20 cellular contexts compared by ENCODE assay signal in the genomic region with DNA sequence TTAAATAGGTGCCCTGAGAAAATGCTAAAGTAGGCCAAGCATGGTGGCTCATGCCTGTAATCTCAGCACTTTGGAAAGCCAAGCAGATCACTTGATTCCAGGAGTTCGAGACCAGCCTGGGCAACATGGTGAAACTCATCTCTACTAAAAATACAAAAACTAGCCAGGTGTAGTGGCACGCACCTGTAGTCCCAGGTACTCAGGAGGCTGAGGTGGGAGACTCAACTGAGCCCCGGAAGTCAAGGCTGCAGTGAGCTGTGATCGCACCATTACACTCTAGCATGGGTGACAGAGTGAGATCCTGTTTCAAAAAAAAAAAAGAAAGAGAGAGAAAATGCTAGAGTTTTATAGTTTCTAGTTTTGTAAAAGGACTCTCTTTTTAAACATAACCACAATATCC. TPM values are rescaled to one million over a fixed set of nuclear protein-coding genes. Genes with fewer than 3 reads are reported as not detected.
DNase-seq lines count a peak whose midpoint lies in the region; ATAC-seq and TF ChIP-seq lines count a peak whose summit lies in the region.
"Had no signal": no experiment of that assay in that cellular context is flagged by ENCODE, and none has a peak within 500 bp of the region (broad histone marks: within the 10 kb centered on the region; RNA-seq: fewer than 3 reads in every experiment).

No MANE protein-coding gene starts in this region.

- no peaks in the 10 kb centered on the region for H3K9me3 Mint-ChIP-seq in activated naive CD4-positive, alpha-beta T cell treated with anti-CD3 and anti-CD28 coated beads, Interleukin-2, amount 50 U/mL, for 72 hours

- H3K4me2 ChIP-seq in DOHH2 (ENCODE audit: low read length) (peak overlapping the region; percentile 91), OCI-LY7 (ENCODE audit: low read length) (peak overlapping the region; percentile 93)

- H3F3A ChIP-seq in DOHH2 (ENCODE audit: control insufficient read depth, insufficient read depth) = peaks cover 42% of the 10 kb centered on the region

- TF ChIP-seq CTCF in DOHH2 (IDR thresholded peaks at IDR 0.05; ENCODE audit: low read depth, low read length, poor library complexity, severe bottlenecking) (no peak), OCI-LY7 (conservative IDR thresholded peaks at IDR 0.05; ENCODE audit: low read length) (no peak), neutrophil (IDR thresholded peaks at IDR 0.05) (no peak), brain microvascular endothelial cell (IDR thresholded peaks at IDR 0.05; ENCODE audit: low read depth, low read length, missing control alignments) (no peak), omental fat pad (IDR thresholded peaks at IDR 0.05) (no peak)

- H3K36me3 ChIP-seq in DOHH2 (ENCODE audit: control insufficient read depth, low read length) (peaks cover 63% of the 10 kb centered on the region), OCI-LY7 (ENCODE audit: insufficient read depth, low read length) (peaks cover 23% of the 10 kb centered on the region), neutrophil (peaks cover 3% of the 10 kb centered on the region), brain microvascular endothelial cell (replicated peaks) (no peaks in the 10 kb centered on the region)
- H3K36me3 ChIP-seq: BE2C, esophagus muscularis mucosa, SJSA1, thyroid gland had no signal

- H4K20me1 ChIP-seq in DOHH2 (ENCODE audit: control insufficient read depth, insufficient read depth, low read depth, low read length) = no peaks in the 10 kb centered on the region
- H4K20me1 ChIP-seq in OCI-LY7 (ENCODE audit: insufficient read depth, low read length) = no peaks in the 10 kb centered on the region

- POLR2A ChIA-PET in OCI-LY7 (lab: Charles Lee) = interaction anchor here (0.6 to 6.7 kb wide), 6 partner anchors 8 to 371 kb away, joined by 3 to 128 read pairs (median 4); partner anchors contain the start of gene ANKRD44

- in situ Hi-C loops in brain microvascular endothelial cell (cut with HindIII; ENCODE audit: low pct_ligation_motif_present, low sequenced_read_pairs) = no loop called here

- intact Hi-C loops in OCI-LY7 (cut with micrococcal nuclease; ENCODE audit: unreplicated experiment) = loop anchor here (10.0 kb wide), 1 partner anchor 1124 kb away; the partner anchor contains the start of gene STK17B

- H3K27ac ChIP-seq in DOHH2 (ENCODE audit: low read depth, low read length) = peak overlapping the region; percentile 87
- peak overlapping the region; percentile 91 for H3K27ac ChIP-seq in OCI-LY7 (ENCODE audit: low read depth, low read length, poor library complexity, severe bottlenecking)
- peak overlapping the region; percentile 99 for H3K27ac ChIP-seq in neutrophil
- H3K27ac ChIP-seq in brain microvascular endothelial cell = no peak overlapping the region
- H3K27ac ChIP-seq: esophagus muscularis mucosa, SJSA1, thyroid gland had no signal

- H3K27me3 ChIP-seq in DOHH2 (ENCODE audit: control insufficient read depth, low read length) = no peaks in the 10 kb centered on the region
- H3K27me3 ChIP-seq in neutrophil = no peaks in the 10 kb centered on the region
- no peaks in the 10 kb centered on the region for H3K27me3 ChIP-seq in brain microvascular endothelial cell (replicated peaks)
- H3K27me3 ChIP-seq: BE2C, dorsolateral prefrontal cortex, esophagus muscularis mucosa, SJSA1, thyroid gland had no signal

- no peaks in the 10 kb centered on the region for H3K9me3 ChIP-seq in DOHH2 (ENCODE audit: control insufficient read depth, insufficient read depth, low read length)
- H3K9me3 ChIP-seq in OCI-LY7 (ENCODE audit: low read length) = no peaks in the 10 kb centered on the region
- H3K9me3 ChIP-seq in neutrophil = no peaks in the 10 kb centered on the region
- H3K9me3 ChIP-seq: BE2C, esophagus muscularis mucosa, SJSA1, thyroid gland had no signal

- BruUV-seq in OCI-LY7 (replicated peaks; lab: Mats Ljungman, UMichigan) = no TSS peak

- ATAC-seq in activated naive CD4-positive, alpha-beta T cell treated with anti-CD3 and anti-CD28 coated beads, Interleukin-2, amount 50 U/mL, for 72 hours = peak in 1 of 2 donors; percentile 9
- ATAC-seq in omental fat pad (ENCODE audit: low FRiP score) = no peak
- ATAC-seq: left lobe of liver had no signal

- DNase-seq in OCI-LY7 (ENCODE audit: low spot score) (peak; percentile 54), brain microvascular endothelial cell (no peak), GOT3 (lab: John Stamatoyannopoulos, UW) (no peak), omental fat pad (ENCODE audit: low spot score) (no peak)
- no peak for DNase-seq in activated naive CD4-positive, alpha-beta T cell treated with anti-CD3 and anti-CD28 coated beads, Interleukin-2, amount 50 U/mL, for 72 hours (ENCODE audit: low spot score in 2 of 2)
- DNase-seq: activated CD4-positive, alpha-beta T cell treated with anti-CD3 and anti-CD28 coated beads, Interleukin-2, amount 50 U/mL, for 4 hours; BE2C; dorsolateral prefrontal cortex; KG1; NCI-H1092; NCI-H2081; NCI-H526; stimulated activated CD4-positive, alpha-beta T cell treated with anti-CD3 and anti-CD28 coated beads, Interleukin-4, amount 100 ng/mL, for 24 hours; thyroid gland had no signal

- H3K9me2 ChIP-seq in DOHH2 (replicated peaks; ENCODE audit: control insufficient read depth, low read length) = no peaks in the 10 kb centered on the region
- H3K9me2 ChIP-seq in OCI-LY7 (ENCODE audit: insufficient read depth, low read length) = no peaks in the 10 kb centered on the region

- peaks cover 30 to 60% of the 10 kb centered on the region in 2 donors for H3K36me3 Mint-ChIP-seq in activated naive CD4-positive, alpha-beta T cell treated with anti-CD3 and anti-CD28 coated beads, Interleukin-2, amount 50 U/mL, for 72 hours

- H3K4me3 ChIP-seq in DOHH2 (ENCODE audit: low read length) (peak overlapping the region; percentile 75), OCI-LY7 (ENCODE audit: low read depth, low read length, poor library complexity, severe bottlenecking) (peak overlapping the region; percentile 51), neutrophil (ENCODE audit: low read depth in 1 of 2, low read length in 1 of 2) (peak overlapping the region; percentile 40 to 56), brain microvascular endothelial cell (ENCODE audit: low read depth, low read length) (no peak overlapping the region)
- H3K4me3 ChIP-seq: dorsolateral prefrontal cortex, esophagus muscularis mucosa, SJSA1, skin epidermis, thyroid gland had no signal

- H3K4me1 ChIP-seq in DOHH2 (ENCODE audit: control insufficient read depth, low read length) (peaks cover 100% of the 10 kb centered on the region), OCI-LY7 (ENCODE audit: insufficient read depth, low read length, poor library complexity, severe bottlenecking) (peaks cover 91% of the 10 kb centered on the region), neutrophil (ENCODE audit: control insufficient read depth in 1 of 2, insufficient read depth in 1 of 2, low read depth in 1 of 2, low read length in 1 of 2) (peaks cover 94 to 97% of the 10 kb centered on the region in 2 experiments)
- H3K4me1 ChIP-seq: BE2C, SJSA1, thyroid gland had no signal

- no peak overlapping the region for H2AFZ ChIP-seq in OCI-LY7 (ENCODE audit: low read length)

- CTCF ChIA-PET in OCI-LY7 (lab: Charles Lee; ENCODE audit: unreplicated experiment) = no interaction called here

- peak overlapping the region; percentile 96 to 98 for H3K27ac Mint-ChIP-seq in activated naive CD4-positive, alpha-beta T cell treated with anti-CD3 and anti-CD28 coated beads, Interleukin-2, amount 50 U/mL, for 72 hours

- peaks cover 99% of the 10 kb centered on the region for H3K79me2 ChIP-seq in DOHH2 (ENCODE audit: control insufficient read depth, low read length)
- peaks cover 100% of the 10 kb centered on the region for H3K79me2 ChIP-seq in OCI-LY7 (ENCODE audit: insufficient read depth, low read depth, low read length)

RNA-seq across cellular contexts. Expression of gene ANKRD44, which starts 12.0 kb away (rescaled TPM):
- 70.3 and 73.7 TPM in 2 replicates for total RNA-seq in OCI-LY7 (2014; rRNA removed; shearing (Covaris generic))
- total RNA-seq in OCI-LY7 (2022) (69.4 and 86.6 TPM in 2 replicates), omental fat pad (10 to 100 TPM; 18.4 to 56.3 (median 30.1) TPM)
- total RNA-seq in activated naive CD4-positive, alpha-beta T cell treated with anti-CD3 and anti-CD28 coated beads, Interleukin-2, amount 50 U/mL, for 72 hours = 100 to 1,000 TPM; 103 to 130 TPM
